8 cellular contexts compared by ENCODE assay signal in genomic region chr10:108358912-108359311, GRCh38.
DNase-seq lines count a peak whose midpoint lies in the region; ATAC-seq, FAIRE-seq and TF ChIP-seq lines count a peak whose summit lies in the region.

No MANE protein-coding gene starts in this region.

- no peaks in the 10 kb centered on the region for H3K36me3 ChIP-seq in right atrium auricular region

- no peak for TF ChIP-seq CTCF in right atrium auricular region (IDR thresholded peaks at IDR 0.05)

- H3K27ac ChIP-seq in right atrium auricular region, result no peak overlapping the region

- no peaks in the 10 kb centered on the region for H3K27me3 ChIP-seq in right atrium auricular region

- H3K4me1 ChIP-seq in right atrium auricular region, result no peaks in the 10 kb centered on the region

- ATAC-seq in GM21367 (IDR thresholded peaks at IDR 0.05; ENCODE audit: unreplicated experiment), result no peak
- no peak for ATAC-seq in HG03025 (IDR thresholded peaks at IDR 0.05; ENCODE audit: low FRiP score, unreplicated experiment)

- DNase-seq in AG08395 (ENCODE audit: low spot score) (peak; percentile 90), GM19239 (ENCODE audit: insufficient read length, low spot score) (peak; percentile 1), HK-2 (ENCODE audit: unreplicated experiment) (peak; percentile 41), erythroblast (lab: John Stamatoyannopoulos, UW) (peak; percentile 49 to 74), DMS79 treated with DMSO at 0.1 percent for 48 hours (lab: John Stamatoyannopoulos, UW) (no peak), right atrium auricular region (ENCODE audit: low spot score) (no peak)

- no peak overlapping the region for H3K4me3 ChIP-seq in right atrium auricular region

- H3K9me3 ChIP-seq in right atrium auricular region, result no peaks in the 10 kb centered on the region

- no peak for TF ChIP-seq POLR2A in erythroblast (IDR thresholded peaks at IDR 0.05; ENCODE audit: low read length)

- FAIRE-seq in GM19239 (lab: Jason Lieb, UNC), result no peak

Comparison
In these comparisons a context has a peak if more than half of its experiments do, and no peak if none do; other contexts are left out.
1. DNase-seq: peak in AG08395 (single experiment), GM19239 (single experiment), HK-2 (single experiment) and erythroblast (2 of 2); none in DMS79 treated with DMSO at 0.1 percent for 48 hours (single experiment) and right atrium auricular region (single experiment).